ENCODE assay signal across 20 cellular contexts in genomic region chr20:51305316-51306052, GRCh38.
"Had no signal": no experiment of that assay in that cellular context is flagged by ENCODE, and none has a peak within 500 bp of the region (broad histone marks: within the 10 kb centered on the region; RNA-seq: fewer than 3 reads in every experiment).

No MANE protein-coding gene starts in this region.

- H3K4me3 Mint-ChIP-seq: activated CD4-positive, alpha-beta T cell treated with anti-CD3 and anti-CD28 coated beads, Interleukin-2, amount 10 ng/mL, durations not matched to agents 7 days and 5 days; activated naive CD4-positive, alpha-beta T cell treated with anti-CD3 and anti-CD28 coated beads for 36 hours; activated T-cell treated with anti-CD3 and anti-CD28 coated beads, Interleukin-2, amount 50 U/mL, for 4 hours; immature natural killer cell; memory B cell; stimulated activated effector memory CD8-positive, alpha-beta T cell treated with anti-CD3 and anti-CD28 coated beads, Interleukin-12 subunit alpha, Interleukin-12 subunit beta, amount 100 ng/mL, for 72 hours; T-cell had no signal

- H3K4me1 ChIP-seq: right lobe of liver had no signal

- H3K4me2 ChIP-seq: smooth muscle cell had no signal

- H3K27me3 ChIP-seq: body of pancreas, ovary, right lobe of liver, testis had no signal

- H3K36me3 Mint-ChIP-seq: immature natural killer cell; memory B cell; stimulated activated effector memory CD8-positive, alpha-beta T cell treated with anti-CD3 and anti-CD28 coated beads, Interleukin-12 subunit alpha, Interleukin-12 subunit beta, amount 100 ng/mL, for 72 hours; T-cell had no signal

- DNase-seq: activated CD4-positive, alpha-beta T cell treated with anti-CD3 and anti-CD28 coated beads, Interleukin-2, amount 10 ng/mL, durations not matched to agents 7 days and 5 days; activated CD8-positive, alpha-beta memory T cell treated with anti-CD3 and anti-CD28 coated beads, Interleukin-2, amount 50 U/mL, for 4 hours; activated naive CD4-positive, alpha-beta T cell treated with anti-CD3 and anti-CD28 coated beads for 36 hours; activated T-cell treated with anti-CD3 and anti-CD28 coated beads, Interleukin-2, amount 50 U/mL, for 4 hours; body of pancreas; caudate nucleus; dorsolateral prefrontal cortex; foreskin fibroblast; immature natural killer cell; kidney glomerular epithelial cell; mucosa of descending colon; naive B cell; ovary; right lobe of liver; stimulated activated CD4-positive, alpha-beta T cell treated with anti-CD3 and anti-CD28 coated beads, Interleukin-4, amount 100 ng/mL, for 24 hours; T-cell; testis had no signal

- H3K36me3 ChIP-seq: ovary, right lobe of liver had no signal

- H3K4me3 ChIP-seq: body of pancreas, dorsolateral prefrontal cortex, mucosa of descending colon, ovary, right lobe of liver, smooth muscle cell had no signal

- H3K9me3 Mint-ChIP-seq: activated CD4-positive, alpha-beta T cell treated with anti-CD3 and anti-CD28 coated beads, Interleukin-2, amount 10 ng/mL, durations not matched to agents 7 days and 5 days; activated T-cell treated with anti-CD3 and anti-CD28 coated beads, Interleukin-2, amount 50 U/mL, for 4 hours; stimulated activated effector memory CD8-positive, alpha-beta T cell treated with anti-CD3 and anti-CD28 coated beads, Interleukin-12 subunit alpha, Interleukin-12 subunit beta, amount 100 ng/mL, for 72 hours; T-cell had no signal

- H3K27ac Mint-ChIP-seq: activated CD4-positive, alpha-beta T cell treated with anti-CD3 and anti-CD28 coated beads, Interleukin-2, amount 10 ng/mL, durations not matched to agents 7 days and 5 days; activated naive CD4-positive, alpha-beta T cell treated with anti-CD3 and anti-CD28 coated beads for 36 hours; immature natural killer cell; memory B cell; stimulated activated effector memory CD8-positive, alpha-beta T cell treated with anti-CD3 and anti-CD28 coated beads, Interleukin-12 subunit alpha, Interleukin-12 subunit beta, amount 100 ng/mL, for 72 hours had no signal

- H3K27ac ChIP-seq: body of pancreas, ovary, right lobe of liver, testis had no signal

- ATAC-seq: body of pancreas; mucosa of descending colon; right lobe of liver; stimulated activated effector memory CD8-positive, alpha-beta T cell treated with anti-CD3 and anti-CD28 coated beads, Interleukin-12 subunit alpha, Interleukin-12 subunit beta, amount 100 ng/mL, for 72 hours had no signal

- H3K9me3 ChIP-seq: body of pancreas, mucosa of descending colon, right lobe of liver, testis had no signal

- H3K4me1 Mint-ChIP-seq: stimulated activated effector memory CD8-positive, alpha-beta T cell treated with anti-CD3 and anti-CD28 coated beads, Interleukin-12 subunit alpha, Interleukin-12 subunit beta, amount 100 ng/mL, for 72 hours had no signal
